ENCODE assay signal across 8 cellular contexts in genomic region chr2:128736689-128737545, GRCh38.
DNase-seq lines count a peak whose midpoint lies in the region; ATAC-seq lines count a peak whose summit lies in the region.

No MANE protein-coding gene starts in this region.

- H3K9me3 Mint-ChIP-seq in naive B cell = no peaks in the 10 kb centered on the region

- no peak overlapping the region for H3K27ac Mint-ChIP-seq in naive B cell

- peaks cover 13 to 23% (median 20%) of the 10 kb centered on the region in 3 donors for H3K4me1 Mint-ChIP-seq in naive B cell

- no peaks in the 10 kb centered on the region for H3K36me3 Mint-ChIP-seq in naive B cell

- peak overlapping the region; percentile 44 to 88 (median 76) for H3K4me3 Mint-ChIP-seq in naive B cell

- DNase-seq in NCI-H146 (lab: John Stamatoyannopoulos, UW) (peak; percentile 47), NCI-H146 treated with DMSO at 0.1 percent for 48 hours (lab: John Stamatoyannopoulos, UW; ENCODE audit: unreplicated experiment) (no peak), NCI-H524 treated with DMSO at 0.1 percent for 48 hours (lab: John Stamatoyannopoulos, UW) (peak; percentile 20), activated T-cell treated with anti-CD3 and anti-CD28 coated beads for 24 hours (ENCODE audit: low read depth) (peak; percentile 42), fibroblast of gingiva (ENCODE audit: low read depth) (peak; percentile 45), naive B cell (peak; percentile 58)
- DNase-seq in stimulated activated naive CD4-positive, alpha-beta T cell treated with Interleukin-2 at 50 U/mL for 16 hours (lab: John Stamatoyannopoulos, UW) = peak; percentile 11

- ATAC-seq in HG02938 (IDR thresholded peaks at IDR 0.05; ENCODE audit: unreplicated experiment) = peak; percentile 44
- peak; percentile 59 to 65 for ATAC-seq in naive B cell (ENCODE audit: low read depth in 2 of 2)

- H3K27me3 Mint-ChIP-seq in naive B cell = peaks cover 12 to 17% (median 14%) of the 10 kb centered on the region in 3 donors
